In the genomic region with DNA sequence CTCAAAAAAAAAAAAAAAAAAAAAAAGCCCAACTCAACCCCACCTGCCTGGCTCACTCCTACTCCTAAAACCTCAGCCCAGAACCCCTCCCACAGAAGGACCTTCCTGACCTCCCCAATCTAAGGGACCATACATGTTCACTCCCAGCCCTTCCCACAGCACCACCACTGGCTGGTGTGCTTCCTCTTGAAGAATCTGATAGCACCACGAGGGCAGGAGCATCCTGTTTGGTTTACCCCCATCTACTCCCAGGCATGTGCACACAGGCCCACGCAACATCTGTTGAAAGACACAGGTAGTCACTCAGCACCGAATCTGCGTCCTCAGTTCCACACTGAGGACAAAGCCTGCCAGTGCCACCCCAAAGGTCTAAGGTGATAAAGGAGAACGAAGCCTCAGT, we compare ENCODE assay signal across 20 cellular contexts. TPM values are rescaled to one million over a fixed set of nuclear protein-coding genes. Genes with fewer than 3 reads are reported as not detected.
DNase-seq lines count a peak whose midpoint lies in the region; ATAC-seq, FAIRE-seq and TF ChIP-seq lines count a peak whose summit lies in the region.
"Had no signal": no experiment of that assay in that cellular context is flagged by ENCODE, and none has a peak within 500 bp of the region (broad histone marks: within the 10 kb centered on the region; RNA-seq: fewer than 3 reads in every experiment).

No MANE protein-coding gene starts in this region.

- TF ChIP-seq EP300 in K562 (IDR thresholded peaks at IDR 0.05; ENCODE audit: low read length): no peak

- H3K9ac ChIP-seq in DND-41 (ENCODE audit: low read depth, low read length): no peak overlapping the region
- H3K9ac ChIP-seq in Loucy (ENCODE audit: low read depth, low read length, poor library complexity, severe bottlenecking): no peak overlapping the region
- H3K9ac ChIP-seq in K562 (ENCODE audit: insufficient read depth in 1 of 2, low read depth in 2 of 2, low read length in 2 of 2): no peak overlapping the region

- H2AFZ ChIP-seq in DND-41 (ENCODE audit: low read depth, low read length) (no peak overlapping the region), Loucy (ENCODE audit: low read length) (peak overlapping the region; percentile 21; the same call in 1 of the 2 replicates), K562 (ENCODE audit: low read depth, low read length) (no peak overlapping the region)

- BruUV-seq in K562 (replicated peaks; lab: Mats Ljungman, UMichigan): no TSS peak

- in situ Hi-C loops in K562 (cut with MboI): loop anchor here (10.0 kb wide), 1 partner anchor 558 kb away; no protein-coding TSS in a partner anchor

- no peaks in the 10 kb centered on the region for H3K9me1 ChIP-seq in K562 (ENCODE audit: control insufficient read depth, insufficient read depth, low read length)

- H3K27ac ChIP-seq in DND-41 (ENCODE audit: low read length) (no peak overlapping the region), K562 (ENCODE audit: extremely low read depth, low read depth, low read length) (no peak overlapping the region)
- H3K27ac ChIP-seq: brain microvascular endothelial cell had no signal

- H3K9me3 ChIP-seq in DND-41 (ENCODE audit: insufficient read depth, low read length, severe bottlenecking) (no peaks in the 10 kb centered on the region), Loucy (ENCODE audit: insufficient read depth, low read depth, low read length) (no peaks in the 10 kb centered on the region), K562 (replicated peaks; ENCODE audit: control insufficient read depth, insufficient read depth, low read depth, low read length) (no peaks in the 10 kb centered on the region)
- H3K9me3 ChIP-seq: tibial nerve had no signal

- no peak for TF ChIP-seq POLR2A in K562 (conservative IDR thresholded peaks at IDR 0.05)

- no peak overlapping the region for H3K4me3 ChIP-seq in DND-41 (ENCODE audit: low read depth in 1 of 2, low read length in 2 of 2)
- no peak overlapping the region for H3K4me3 ChIP-seq in Loucy (ENCODE audit: low read length, poor library complexity, severe bottlenecking)
- no peak overlapping the region for H3K4me3 ChIP-seq in K562
- H3K4me3 ChIP-seq: lung, tibial nerve had no signal

- H3K9me2 ChIP-seq in Loucy (replicated peaks; ENCODE audit: low read depth, low read length): no peaks in the 10 kb centered on the region

- H3K27me3 ChIP-seq in DND-41 (ENCODE audit: insufficient read depth, low read length, poor library complexity): no peaks in the 10 kb centered on the region
- no peaks in the 10 kb centered on the region for H3K27me3 ChIP-seq in Loucy (ENCODE audit: insufficient read depth, low read length, poor library complexity, severe bottlenecking)
- no peaks in the 10 kb centered on the region; a peak in 1 of 5 replicates for H3K27me3 ChIP-seq in K562 (ENCODE audit: control insufficient read depth in 2 of 2, insufficient read depth in 2 of 2, low read length in 2 of 2)
- H3K27me3 ChIP-seq: brain microvascular endothelial cell, tibial nerve had no signal

- H3K27me3 Mint-ChIP-seq in nephron (ENCODE audit: low read depth): no peaks in the 10 kb centered on the region
- H3K27me3 Mint-ChIP-seq: natural killer cell treated with Interleukin-12 subunit alpha and Interleukin-12 subunit beta and Interleukin-15 and Interleukin-18, amount 100 ng/mL, for 72 hours had no signal

- no peaks in the 10 kb centered on the region for H3F3A ChIP-seq in Loucy (ENCODE audit: low read depth)

- no peak for TF ChIP-seq CTCF in DND-41 (IDR thresholded peaks at IDR 0.05; ENCODE audit: borderline replicate concordance, extremely low read depth, low read length, poor library complexity, severe bottlenecking)
- no peak for TF ChIP-seq CTCF in Loucy (conservative IDR thresholded peaks at IDR 0.05; ENCODE audit: low read length)
- no peak for TF ChIP-seq CTCF in K562 (IDR thresholded peaks at IDR 0.05 in 2 of 3, conservative IDR thresholded peaks at IDR 0.05 in 1 of 3; ENCODE audit: insufficient read depth in 2 of 3, low read depth in 1 of 3, low read length in 3 of 3)
- no peak for TF ChIP-seq CTCF in nephron (IDR thresholded peaks at IDR 0.05; ENCODE audit: unreplicated experiment in 3 of 3)

- no peak overlapping the region for H3K4me3 Mint-ChIP-seq in nephron
- H3K4me3 Mint-ChIP-seq: natural killer cell treated with Interleukin-12 subunit alpha and Interleukin-12 subunit beta and Interleukin-15 and Interleukin-18, amount 100 ng/mL, for 72 hours; T-cell had no signal

- intact Hi-C loops in K562 (cut with micrococcal nuclease): no loop called here

- H3K79me2 ChIP-seq in DND-41 (ENCODE audit: insufficient read depth, low read length) (no peaks in the 10 kb centered on the region), Loucy (ENCODE audit: insufficient read depth, low read length) (no peaks in the 10 kb centered on the region), K562 (ENCODE audit: control insufficient read depth, insufficient read depth, low read length) (no peaks in the 10 kb centered on the region)

- H3K4me2 ChIP-seq in DND-41 (ENCODE audit: insufficient read depth, low read length): no peak overlapping the region
- peak overlapping the region; percentile 17 for H3K4me2 ChIP-seq in Loucy (ENCODE audit: low read depth, low read length, poor library complexity, severe bottlenecking)
- no peak overlapping the region for H3K4me2 ChIP-seq in K562 (ENCODE audit: insufficient read depth, low read length)

- H3K36me3 ChIP-seq in DND-41 (ENCODE audit: insufficient read depth, low read length) (no peaks in the 10 kb centered on the region), Loucy (ENCODE audit: insufficient read depth, low read length) (no peaks in the 10 kb centered on the region), K562 (ENCODE audit: control insufficient read depth, insufficient read depth, low read length) (no peaks in the 10 kb centered on the region)
- H3K36me3 ChIP-seq: brain microvascular endothelial cell, tibial nerve had no signal

- H3K4me1 ChIP-seq in DND-41 (ENCODE audit: insufficient read depth, low read length): no peaks in the 10 kb centered on the region
- H3K4me1 ChIP-seq in Loucy (ENCODE audit: insufficient read depth, low read length, poor library complexity, severe bottlenecking): peaks cover 8% of the 10 kb centered on the region
- no peaks in the 10 kb centered on the region; a peak in 1 of 5 replicates for H3K4me1 ChIP-seq in K562 (replicated peaks in 1 of 2; ENCODE audit: control insufficient read depth in 2 of 2, insufficient read depth in 2 of 2, low read length in 2 of 2)

- no peak for FAIRE-seq in K562 (lab: Jason Lieb, UNC)
- FAIRE-seq: GM19239 had no signal

- no peak for TF ChIP-seq RAD21 in K562 (CRISPR knock-in tag; conservative IDR thresholded peaks at IDR 0.05 in 1 of 2, IDR thresholded peaks at IDR 0.05 in 1 of 2)

- 19% methylated on average over 5 of the region's 5 CpGs for WGBS in K562 (ENCODE audit: insufficient coverage, low coverage, missing lambda C conversion rate)

- peak; percentile 20 for DNase-seq in DND-41
- DNase-seq in K562 (ENCODE audit: extremely low read depth in 1 of 4, low spot score in 3 of 4): peak in 1 of 4 experiments; percentile 15
- no peak for DNase-seq in activated effector memory CD4-positive, alpha-beta T cell treated with Interleukin-2 at 50 U/mL for 16 hours
- DNase-seq in NCI-H82 treated with DMSO at 0.1 percent for 48 hours (lab: John Stamatoyannopoulos, UW; ENCODE audit: unreplicated experiment): no peak
- no peak for DNase-seq in medulla oblongata (ENCODE audit: extremely low spot score)
- DNase-seq: activated CD4-positive, CD25-positive, alpha-beta regulatory T cell treated with anti-CD3 and anti-CD28 coated beads, Interleukin-2, amount 50 U/mL, for 72 hours; activated naive CD4-positive, alpha-beta T cell treated with anti-CD3 and anti-CD28 coated beads, Interleukin-2, amount 50 U/mL, for 16 hours; brain microvascular endothelial cell; HCEC 1CT; NCI-H1694; NCI-H446 treated with DMSO at 0.1 percent for 48 hours; stimulated activated naive CD4-positive, alpha-beta T cell treated with Interleukin-2 at 50 U/mL for 16 hours; T-cell had no signal

- no peaks in the 10 kb centered on the region for H3K9me3 Mint-ChIP-seq in nephron
- H3K9me3 Mint-ChIP-seq: natural killer cell treated with Interleukin-12 subunit alpha and Interleukin-12 subunit beta and Interleukin-15 and Interleukin-18, amount 100 ng/mL, for 72 hours; T-cell had no signal

- H3K4me1 Mint-ChIP-seq in nephron: peaks cover 32% of the 10 kb centered on the region

- peak overlapping the region in 2 of 3 experiments; percentile 3 to 49 for H3K27ac Mint-ChIP-seq in nephron

- CTCF ChIA-PET in K562 (lab: Yijun Ruan, JAX; ENCODE audit: low intra/inter-chr PET ratio): no interaction called here

- peaks cover 6% of the 10 kb centered on the region for H3K36me3 Mint-ChIP-seq in nephron (ENCODE audit: low read depth)
- H3K36me3 Mint-ChIP-seq: natural killer cell treated with Interleukin-12 subunit alpha and Interleukin-12 subunit beta and Interleukin-15 and Interleukin-18, amount 100 ng/mL, for 72 hours; T-cell had no signal

- POLR2A ChIA-PET in K562 (lab: Yijun Ruan, JAX): no interaction called here

- H4K20me1 ChIP-seq in DND-41 (ENCODE audit: insufficient read depth, low read length) (no peaks in the 10 kb centered on the region), Loucy (ENCODE audit: insufficient read depth, low read length, poor library complexity, severe bottlenecking) (no peaks in the 10 kb centered on the region), K562 (replicated peaks; ENCODE audit: control insufficient read depth, insufficient read depth, low read length) (0 out of 2 replicates have a peak, but pooled peaks cover 4% of the 10 kb centered on the region)

- ATAC-seq in DND-41 (ENCODE audit: insufficient read depth, low read depth) (peak; percentile 70), K562 (no peak; the same call in 1 of the 3 replicates)
- ATAC-seq: esophagus mucosa had no signal

RNA-seq across cellular contexts. Expression of a gene that starts 8.2 kb away (rescaled TPM):
- 1.3 and 1.5 TPM in 2 replicates for total RNA-seq in K562 (2011; cell fraction: chromatin; rRNA removed; ENCODE audit: low replicate concordance)
- 1.1 and 1.3 TPM in 2 replicates for total RNA-seq in K562 (2011; cell fraction: nucleolus; rRNA removed)
- 0.69 and 0.95 TPM in 2 replicates for total RNA-seq in K562 (2011; cell fraction: nucleoplasm; rRNA removed)
- total RNA-seq in K562 (2014; rRNA removed) (0.77 and 0.94 TPM in 2 replicates), K562 (2014; rRNA removed; fragmentation: Illumina TruSeq; extraction: Trizol) (0.76 and 0.96 TPM in 2 replicates), K562 (2015; rRNA removed; fragmentation: Illumina TruSeq; extraction: Trizol) (0.64 and 0.76 TPM in 2 replicates), K562 (2021) (2.4 and 3.7 TPM in 2 replicates)
- polyA plus RNA-seq in K562 (2011; rRNA removed) (0.42 and 0.72 TPM in 2 replicates), K562 (2014; fragmentation: Illumina TruSeq; extraction: Trizol) (0.88 and 1.1 TPM in 2 replicates), K562 (2014; fragmentation: Nextera tagmentation; extraction: Ambion mirVana) (under 1 TPM; 0.18 to 0.21 TPM), K562 (2014; rRNA removed) (0.63 and 1.2 TPM in 2 replicates)
- polyA plus RNA-seq in K562 (2011; cell fraction: cytosol; rRNA removed): 1.1 and 2.0 TPM in 2 replicates
- polyA plus RNA-seq in K562 (2011; cell fraction: nucleus; rRNA removed): 0.65 and 1.1 TPM in 2 replicates
- polyA plus RNA-seq in K562 (2012): 0.99 and 1.3 TPM in 2 replicates
- polyA minus RNA-seq in K562 (2011; rRNA and poly(A)+ RNA removed): 1.2 and 1.5 TPM in 2 replicates
- polyA minus RNA-seq in K562 (2011; cell fraction: cytosol; rRNA and poly(A)+ RNA removed): 1.1 and 1.2 TPM in 2 replicates
- 0.81 and 1.9 TPM in 2 replicates for polyA minus RNA-seq in K562 (2011; cell fraction: nucleus; rRNA and poly(A)+ RNA removed)
